8 cellular contexts compared by ENCODE assay signal in the genomic region with DNA sequence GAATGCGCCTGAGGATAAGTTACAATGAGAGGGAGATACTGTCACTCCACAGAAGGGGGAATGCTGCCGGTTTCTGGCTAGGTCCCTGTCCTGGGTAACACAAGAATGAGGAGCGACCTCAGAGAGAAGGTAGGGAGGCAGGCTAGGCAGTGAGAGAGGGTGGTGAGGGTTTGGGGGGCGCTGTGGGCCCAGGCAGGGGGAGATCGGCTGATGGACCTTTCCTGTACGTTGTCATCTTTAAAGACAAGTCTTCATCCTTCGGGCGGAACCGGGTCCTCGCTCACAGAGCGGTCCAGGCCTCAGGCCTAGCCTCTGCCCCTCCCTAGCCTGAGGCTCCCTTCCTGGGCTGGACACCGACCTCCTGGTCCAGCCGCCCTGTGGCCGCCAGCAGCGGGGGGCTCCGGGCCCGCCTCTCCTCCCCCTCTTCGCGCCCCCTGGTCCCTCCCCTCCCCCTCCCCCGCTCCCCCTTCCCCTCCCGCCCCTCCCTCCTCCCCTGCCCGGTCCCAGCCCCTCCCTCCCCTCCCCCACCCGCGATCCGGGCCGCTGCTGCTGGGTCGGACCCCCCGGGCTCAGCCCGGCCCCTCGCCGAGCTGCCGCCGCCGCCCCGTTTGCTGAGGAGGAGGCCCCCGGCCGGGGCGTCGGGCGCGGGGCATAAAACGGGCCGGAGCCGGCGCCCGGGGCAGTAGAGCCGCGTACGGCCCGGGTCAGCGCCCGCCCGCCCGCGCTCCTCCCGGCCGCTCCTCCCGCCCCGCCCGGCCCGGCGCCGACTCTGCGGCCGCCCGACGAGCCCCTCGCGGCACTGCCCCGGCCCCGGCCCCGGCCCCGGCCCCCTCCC. TPM values are rescaled to one million over a fixed set of nuclear protein-coding genes. Genes with fewer than 3 reads are reported as not detected.
DNase-seq lines count a peak whose midpoint lies in the region; ATAC-seq and TF ChIP-seq lines count a peak whose summit lies in the region.

A gene (plus strand): TSS at position 680 of the 835 bp plus-strand sequence. CDS start 265 bp downstream, outside the sequence.

- H2BK120ac ChIP-seq in H9 (ENCODE audit: low read depth, low read length, poor library complexity, severe bottlenecking), result no peak within 1 kb of the TSS

- H3K27me3 ChIP-seq in H9 (ENCODE audit: insufficient read depth, low read length), result peaks cover 33% of the 10 kb centered on the region
- peaks cover 69% of the 10 kb centered on the region for H3K27me3 ChIP-seq in iPS-15b (ENCODE audit: control insufficient read depth, insufficient read depth, low read length)
- H3K27me3 ChIP-seq in sigmoid colon, result peaks cover 3 to 36% (median 30%) of the 10 kb centered on the region in 3 donors

- H3K27ac ChIP-seq in H9 (ENCODE audit: insufficient read length, low read depth, low read length) (no peak within 1 kb of the TSS), sigmoid colon (peak within 1 kb of the TSS; percentile 65 to 72 (median 70))

- H2AK5ac ChIP-seq in H9 (ENCODE audit: insufficient read length, low read length), result no peak within 1 kb of the TSS

- peaks cover 2% of the 10 kb centered on the region for H4K20me1 ChIP-seq in H9 (ENCODE audit: control insufficient read depth, insufficient read depth, insufficient read length)

- H3K23me2 ChIP-seq in H9 (ENCODE audit: insufficient read length, low read depth, low read length, poor library complexity, severe bottlenecking), result peaks cover 9% of the 10 kb centered on the region

- H3K9me3 ChIP-seq in H9 (ENCODE audit: control insufficient read depth, low read depth, low read length) (no peaks in the 10 kb centered on the region), iPS-15b (ENCODE audit: control insufficient read depth, insufficient read depth, low read length) (no peaks in the 10 kb centered on the region), sigmoid colon (no peaks in the 10 kb centered on the region)

- no peaks in the 10 kb centered on the region for H3K36me3 Mint-ChIP-seq in H9 (ENCODE audit: insufficient read depth in 1 of 3, low read depth in 3 of 3)
- no peaks in the 10 kb centered on the region for H3K36me3 Mint-ChIP-seq in activated naive CD8-positive, alpha-beta T cell treated with anti-CD3 and anti-CD28 coated beads, Interleukin-2, amount 50 U/mL, for 24 hours (ENCODE audit: low read depth)

- TF ChIP-seq CTCF in H9 (conservative IDR thresholded peaks at IDR 0.05), result no peak
- no peak for TF ChIP-seq CTCF in sigmoid colon (IDR thresholded peaks at IDR 0.05)

- H3T11ph ChIP-seq in H9 (ENCODE audit: low read length), result no peak within 1 kb of the TSS

- no peak for TF ChIP-seq POLR2A in sigmoid colon (IDR thresholded peaks at IDR 0.05)

- ATAC-seq in activated naive CD8-positive, alpha-beta T cell treated with anti-CD3 and anti-CD28 coated beads, Interleukin-2, amount 50 U/mL, for 24 hours, result no peak
- no peak for ATAC-seq in GM18870 (IDR thresholded peaks at IDR 0.05; ENCODE audit: unreplicated experiment)

- TF ChIP-seq EP300 in sigmoid colon (IDR thresholded peaks at IDR 0.05), result no peak

- no peak within 1 kb of the TSS for H2BK20ac ChIP-seq in H9 (ENCODE audit: low read depth, low read length, poor library complexity, severe bottlenecking)

- H3K79me2 ChIP-seq in H9 (ENCODE audit: insufficient read depth, low read length), result no peaks in the 10 kb centered on the region

- no peak within 1 kb of the TSS for H2AFZ ChIP-seq in H9 (ENCODE audit: low read length)

- H3K9me3 Mint-ChIP-seq in H9, result peaks cover 0 to 3% of the 10 kb centered on the region in 2 experiments; a peak in 2 of 5 replicates
- H3K9me3 Mint-ChIP-seq in activated naive CD8-positive, alpha-beta T cell treated with anti-CD3 and anti-CD28 coated beads, Interleukin-2, amount 50 U/mL, for 24 hours, result no peaks in the 10 kb centered on the region

- no peak within 1 kb of the TSS for H2BK15ac ChIP-seq in H9 (ENCODE audit: low read depth, low read length)

- H3K79me1 ChIP-seq in H9 (ENCODE audit: insufficient read depth, low read depth, low read length, poor library complexity, severe bottlenecking), result no peaks in the 10 kb centered on the region

- H3K4me3 ChIP-seq in iPS-15b (ENCODE audit: low read depth, low read length), result peak within 1 kb of the TSS; percentile 68
- peak within 1 kb of the TSS; percentile 25 to 58 (median 54) for H3K4me3 ChIP-seq in sigmoid colon

- no peak within 1 kb of the TSS for H3K4ac ChIP-seq in H9 (ENCODE audit: low read depth, low read length)

- no peak within 1 kb of the TSS for H4K8ac ChIP-seq in H9 (replicated peaks; ENCODE audit: insufficient read length, low read depth, low read length)

- H3K4me1 ChIP-seq in H9 (ENCODE audit: insufficient read depth, low read length) (peaks cover 9% of the 10 kb centered on the region; the same call in 1 of the 2 replicates), iPS-15b (ENCODE audit: control insufficient read depth, insufficient read depth, low read length) (peaks cover 8% of the 10 kb centered on the region), sigmoid colon (peaks cover 0 to 23% (median 19%) of the 10 kb centered on the region in 4 donors)

- H3K27ac Mint-ChIP-seq in H9, result no peak within 1 kb of the TSS; a peak in 1 of 7 replicates
- H3K27ac Mint-ChIP-seq in activated naive CD8-positive, alpha-beta T cell treated with anti-CD3 and anti-CD28 coated beads, Interleukin-2, amount 50 U/mL, for 24 hours, result no peak within 1 kb of the TSS

- intact Hi-C loops in sigmoid colon (cut with DNase I), result no loop called here

- H4K91ac ChIP-seq in H9 (ENCODE audit: insufficient read length, low read depth, low read length), result no peak within 1 kb of the TSS

- H2BK12ac ChIP-seq in H9 (ENCODE audit: insufficient read length, low read depth, low read length), result no peak within 1 kb of the TSS

- H3K18ac ChIP-seq in H9 (ENCODE audit: insufficient read length, low read depth, low read length), result no peak within 1 kb of the TSS

- H3K14ac ChIP-seq in H9 (ENCODE audit: insufficient read depth, low read length), result no peak within 1 kb of the TSS

- H3K56ac ChIP-seq in H9 (ENCODE audit: insufficient read length, low read depth, low read length), result no peak within 1 kb of the TSS

- DNase-seq in H9 (no peak), sigmoid colon (peak; percentile 81), NCI-H2196 treated with DMSO at 0.1 percent for 48 hours (lab: John Stamatoyannopoulos, UW; ENCODE audit: unreplicated experiment) (no peak), DMS153 (lab: John Stamatoyannopoulos, UW) (no peak), dermis blood vessel endothelial cell (no peak)
- DNase-seq in activated naive CD8-positive, alpha-beta T cell treated with anti-CD3 and anti-CD28 coated beads, Interleukin-2, amount 50 U/mL, for 24 hours, result no peak

- no peak within 1 kb of the TSS for H2BK5ac ChIP-seq in H9 (ENCODE audit: insufficient read length, low read length)

- peaks cover 91% of the 10 kb centered on the region for H3K27me3 Mint-ChIP-seq in H9 (ENCODE audit: low read depth)
- peaks cover 58% of the 10 kb centered on the region for H3K27me3 Mint-ChIP-seq in activated naive CD8-positive, alpha-beta T cell treated with anti-CD3 and anti-CD28 coated beads, Interleukin-2, amount 50 U/mL, for 24 hours

- peak within 1 kb of the TSS; percentile 66 to 83 for H3K4me3 Mint-ChIP-seq in H9
- H3K4me3 Mint-ChIP-seq in activated naive CD8-positive, alpha-beta T cell treated with anti-CD3 and anti-CD28 coated beads, Interleukin-2, amount 50 U/mL, for 24 hours, result peak within 1 kb of the TSS; percentile 61

- no peak within 1 kb of the TSS for H3K23ac ChIP-seq in H9 (ENCODE audit: insufficient read length, low read depth, low read length)

- peaks cover 38 to 39% of the 10 kb centered on the region in 2 experiments for H3K4me1 Mint-ChIP-seq in H9
- H3K4me1 Mint-ChIP-seq in activated naive CD8-positive, alpha-beta T cell treated with anti-CD3 and anti-CD28 coated beads, Interleukin-2, amount 50 U/mL, for 24 hours, result peaks cover 6% of the 10 kb centered on the region

- H3K36me3 ChIP-seq in iPS-15b (ENCODE audit: control insufficient read depth, insufficient read depth, low read length) (no peaks in the 10 kb centered on the region), sigmoid colon (no peaks in the 10 kb centered on the region)

- no CpG with 5 or more reads among the region's 73 CpGs for WGBS in H9 (ENCODE audit: extremely low coverage, insufficient read length, low lambda C conversion rate)
- 10 to 18% methylated on average over 69 to 70 of the region's 73 CpGs for WGBS in sigmoid colon, 2 donors

- H3K4me2 ChIP-seq in H9 (ENCODE audit: insufficient read depth, insufficient read length, low read length), result peak within 1 kb of the TSS; percentile 80

- H3K9ac ChIP-seq in H9 (ENCODE audit: extremely low read depth, insufficient read length, low read length) (no peak within 1 kb of the TSS), iPS-15b (ENCODE audit: low read depth, low read length) (peak within 1 kb of the TSS; percentile 37)

- no peak within 1 kb of the TSS for H4K5ac ChIP-seq in H9 (ENCODE audit: insufficient read length, low read depth, low read length)

RNA-seq across cellular contexts. Expression of the gene that starts here (rescaled TPM):
- total RNA-seq in H9 (2021), result 1.8 and 1.9 TPM in 2 replicates
- 10 to 100 TPM in 2 of 4 donors, 1 to 10 TPM in 2; 5.7 to 16.3 (median 11.3) TPM for total RNA-seq in sigmoid colon
- 1 to 10 TPM in 2 of 3 donors, under 1 TPM in 1; 0.23 to 4.5 (median 1.8) TPM for polyA plus RNA-seq in sigmoid colon
- total RNA-seq in dermis blood vessel endothelial cell, result 0.23 and 0.34 TPM in 2 replicates
